In genomic region chr4:26912069-26912468, GRCh38 we compare ENCODE assay signal across 19 cellular contexts. TPM values are rescaled to one million over a fixed set of nuclear protein-coding genes. Genes with fewer than 3 reads are reported as not detected.
DNase-seq lines count a peak whose midpoint lies in the region; ATAC-seq, FAIRE-seq and TF ChIP-seq lines count a peak whose summit lies in the region.
"Had no signal": no experiment of that assay in that cellular context is flagged by ENCODE, and none has a peak within 500 bp of the region (broad histone marks: within the 10 kb centered on the region; RNA-seq: fewer than 3 reads in every experiment).

No MANE protein-coding gene starts in this region.

- H3K27me3 ChIP-seq in CD4-positive, alpha-beta T cell (ENCODE audit: control insufficient read depth, insufficient read depth, low read length), result no peaks in the 10 kb centered on the region
- H3K27me3 ChIP-seq in Karpas-422 (ENCODE audit: low read length) (no peaks in the 10 kb centered on the region), heart left ventricle (no peaks in the 10 kb centered on the region)

- H3K79me2 ChIP-seq in Karpas-422 (ENCODE audit: low read length), result peaks cover 99% of the 10 kb centered on the region

- H3K4me1 Mint-ChIP-seq in CD4-positive, alpha-beta T cell (ENCODE audit: low read depth), result peaks cover 89% of the 10 kb centered on the region
- peaks cover 59% of the 10 kb centered on the region for H3K4me1 Mint-ChIP-seq in central memory CD8-positive, alpha-beta T cell
- no peaks in the 10 kb centered on the region for H3K4me1 Mint-ChIP-seq in type B pancreatic cell (ENCODE audit: unreplicated experiment)

- TF ChIP-seq POLR2A in heart left ventricle (IDR thresholded peaks at IDR 0.05) (no peak), GM12891 (IDR thresholded peaks at IDR 0.05; ENCODE audit: low read depth, low read length) (no peak)

- POLR2A ChIA-PET in CD4-positive, alpha-beta T cell (lab: Charles Lee), result no interaction called here

- no peak for FAIRE-seq in GM12891 (lab: Jason Lieb, UNC)
- FAIRE-seq: G401.6, RCC 7860 had no signal

- no peaks in the 10 kb centered on the region for H3K9me2 ChIP-seq in Karpas-422 (replicated peaks; ENCODE audit: insufficient read depth, low read length)

- H3K9me3 Mint-ChIP-seq in CD4-positive, alpha-beta T cell, result no peaks in the 10 kb centered on the region
- H3K9me3 Mint-ChIP-seq in central memory CD8-positive, alpha-beta T cell, result no peaks in the 10 kb centered on the region
- H3K9me3 Mint-ChIP-seq in type B pancreatic cell, result no peaks in the 10 kb centered on the region

- H3K36me3 ChIP-seq in Karpas-422 (ENCODE audit: insufficient read depth, low read length), result no peaks in the 10 kb centered on the region
- no peaks in the 10 kb centered on the region for H3K36me3 ChIP-seq in heart left ventricle

- no peak overlapping the region for H3K4me2 ChIP-seq in Karpas-422 (ENCODE audit: low read depth, low read length, poor library complexity, severe bottlenecking)

- H3K27me3 Mint-ChIP-seq in CD4-positive, alpha-beta T cell, result no peaks in the 10 kb centered on the region
- H3K27me3 Mint-ChIP-seq in central memory CD8-positive, alpha-beta T cell, result no peaks in the 10 kb centered on the region
- no peaks in the 10 kb centered on the region for H3K27me3 Mint-ChIP-seq in type B pancreatic cell

- H3K4me1 ChIP-seq in Karpas-422 (ENCODE audit: low read length) (peaks cover 49% of the 10 kb centered on the region), heart left ventricle (peaks cover 0 to 32% (median 11%) of the 10 kb centered on the region in 12 donors)
- H3K4me1 ChIP-seq: Caco-2 had no signal

- intact Hi-C loops in CD4-positive, alpha-beta T cell (cut with DNase I, micrococcal nuclease), result loop anchor here in 1 of 2 experiments (10.0 kb wide), 1 partner anchor 47 kb away; the partner anchor contains the start of gene STIM2
- intact Hi-C loops in heart left ventricle (cut with DNase I), result no loop called here

- WGBS in heart left ventricle, 4 donors, result 94 to 97% (median 96%) methylated on average over 6 of the region's 6 CpGs

- no peak for ATAC-seq in CD4-positive, alpha-beta T cell (ENCODE audit: poor library complexity)
- ATAC-seq in central memory CD8-positive, alpha-beta T cell (replicated peaks; ENCODE audit: extremely low read depth, poor library complexity, severe bottlenecking), result no peak
- ATAC-seq in heart left ventricle, result no peak
- ATAC-seq: Right ventricle myocardium inferior had no signal

- TF ChIP-seq CTCF in CD4-positive, alpha-beta T cell (IDR thresholded peaks at IDR 0.05), result no peak
- TF ChIP-seq CTCF in retinal pigment epithelial cell (conservative IDR thresholded peaks at IDR 0.05; ENCODE audit: low read depth, low read length), result no peak
- no peak for TF ChIP-seq CTCF in heart left ventricle (IDR thresholded peaks at IDR 0.05)
- no peak for TF ChIP-seq CTCF in type B pancreatic cell (conservative IDR thresholded peaks at IDR 0.05)

- H3K27ac Mint-ChIP-seq in CD4-positive, alpha-beta T cell, result peak overlapping the region; percentile 40
- H3K27ac Mint-ChIP-seq in central memory CD8-positive, alpha-beta T cell (ENCODE audit: low read depth), result peak overlapping the region; percentile 89
- no peak overlapping the region for H3K27ac Mint-ChIP-seq in type B pancreatic cell

- no peak overlapping the region for H2AFZ ChIP-seq in Karpas-422 (ENCODE audit: low read length)

- H3K36me3 Mint-ChIP-seq in CD4-positive, alpha-beta T cell (ENCODE audit: low read depth), result peaks cover under 1% of the 10 kb centered on the region
- H3K36me3 Mint-ChIP-seq in central memory CD8-positive, alpha-beta T cell (ENCODE audit: insufficient read depth), result no peaks in the 10 kb centered on the region
- H3K36me3 Mint-ChIP-seq in type B pancreatic cell, result no peaks in the 10 kb centered on the region

- no peak overlapping the region for H3K9ac ChIP-seq in Karpas-422 (ENCODE audit: low read length)

- H3K27ac ChIP-seq in CD4-positive, alpha-beta T cell (ENCODE audit: low read depth, low read length), result no peak overlapping the region
- H3K27ac ChIP-seq in Karpas-422 (ENCODE audit: low read length), result peak overlapping the region; percentile 1; the same call in 1 of the 2 replicates
- no peak overlapping the region for H3K27ac ChIP-seq in heart left ventricle
- H3K27ac ChIP-seq: SK-N-MC had no signal

- H3K4me3 ChIP-seq in Karpas-422 (ENCODE audit: low read length), result no peak overlapping the region
- H3K4me3 ChIP-seq in retinal pigment epithelial cell (ENCODE audit: low read length), result no peak overlapping the region
- no peak overlapping the region for H3K4me3 ChIP-seq in heart left ventricle
- H3K4me3 ChIP-seq: SK-N-MC had no signal

- CTCF ChIA-PET in CD4-positive, alpha-beta T cell (lab: Charles Lee), result interaction anchor here (0.8 kb wide), 1 partner anchor 25 kb away, joined by 5 read pairs; no protein-coding TSS in a partner anchor

- no peaks in the 10 kb centered on the region for H3K9me3 ChIP-seq in CD4-positive, alpha-beta T cell (ENCODE audit: control insufficient read depth, low read length)
- H3K9me3 ChIP-seq in Karpas-422 (ENCODE audit: low read length), result no peaks in the 10 kb centered on the region
- no peaks in the 10 kb centered on the region for H3K9me3 ChIP-seq in heart left ventricle
- H3K9me3 ChIP-seq: Caco-2 had no signal

- H4K20me1 ChIP-seq in Karpas-422 (ENCODE audit: insufficient read depth, low read depth, low read length), result peaks cover 26% of the 10 kb centered on the region

- DNase-seq in CD4-positive, alpha-beta T cell, result no peak
- DNase-seq in Karpas-422, result no peak
- no peak for DNase-seq in central memory CD8-positive, alpha-beta T cell (ENCODE audit: low spot score in 2 of 2)
- DNase-seq in retinal pigment epithelial cell (ENCODE audit: low read depth), result peak; percentile 79
- no peak for DNase-seq in heart left ventricle
- no peak for DNase-seq in GM12891 (ENCODE audit: insufficient read length, low spot score)
- no peak for DNase-seq in type B pancreatic cell (ENCODE audit: extremely low spot score, unreplicated experiment)
- DNase-seq: Caco-2; HCEC 1CT; NCI-H1105; NCI-H1694; NCI-H2081 treated with DMSO at 0.1 percent for 48 hours; NCI-H446 treated with DMSO at 0.1 percent for 48 hours; NK-92 treated with Interleukin-12 subunit alpha and Interleukin-12 subunit beta, amount 100 ng/mL, for 24 hours had no signal

- no peak overlapping the region for H3K4me3 Mint-ChIP-seq in CD4-positive, alpha-beta T cell
- H3K4me3 Mint-ChIP-seq in central memory CD8-positive, alpha-beta T cell, result no peak overlapping the region
- H3K4me3 Mint-ChIP-seq in type B pancreatic cell, result no peak overlapping the region
- H3K4me3 Mint-ChIP-seq: CD14-positive monocyte had no signal

TF ChIP-seq in GM12891, 5 proteins besides CTCF, POLR2A, EP300 and RAD21:
- TF ChIP-seq SPI1 (IDR thresholded peaks at IDR 0.05; ENCODE audit: low read depth, low read length), result no peak
- TF ChIP-seq POU2F2 (IDR thresholded peaks at IDR 0.05; ENCODE audit: low read depth, low read length), result no peak
- TF ChIP-seq TAF1 (IDR thresholded peaks at IDR 0.05; ENCODE audit: low read depth, low read length), result no peak
- no peak for TF ChIP-seq PAX5 (IDR thresholded peaks at IDR 0.05; ENCODE audit: insufficient read depth, low read length, severe bottlenecking)
- TF ChIP-seq POLR2AphosphoS5 (IDR thresholded peaks at IDR 0.05; ENCODE audit: low read depth, low read length), result no peak

RNA-seq across cellular contexts. Expression of gene STIM2, which starts 51.4 kb away (rescaled TPM):
- total RNA-seq in CD4-positive, alpha-beta T cell, result 10 to 100 TPM; 53.7 to 54.9 TPM
- total RNA-seq in Karpas-422 (2014; rRNA removed; shearing (Covaris generic); ENCODE audit: low replicate concordance), result 96.4 and 203 TPM in 2 replicates
- total RNA-seq in heart left ventricle, result 10 to 100 TPM in 4 of 9 donors, 1 to 10 TPM in 5; 7.5 to 17.3 (median 9.9) TPM
- 1 to 10 TPM; 4.6 to 6.7 TPM for polyA plus RNA-seq in heart left ventricle
- polyA plus RNA-seq in GM12891 (2012; ENCODE audit: low read depth, missing spikeins), result 18.5 TPM
- 27.1 and 36.2 TPM in 2 replicates for total RNA-seq in type B pancreatic cell (ENCODE audit: low replicate concordance)
